In the genomic region with DNA sequence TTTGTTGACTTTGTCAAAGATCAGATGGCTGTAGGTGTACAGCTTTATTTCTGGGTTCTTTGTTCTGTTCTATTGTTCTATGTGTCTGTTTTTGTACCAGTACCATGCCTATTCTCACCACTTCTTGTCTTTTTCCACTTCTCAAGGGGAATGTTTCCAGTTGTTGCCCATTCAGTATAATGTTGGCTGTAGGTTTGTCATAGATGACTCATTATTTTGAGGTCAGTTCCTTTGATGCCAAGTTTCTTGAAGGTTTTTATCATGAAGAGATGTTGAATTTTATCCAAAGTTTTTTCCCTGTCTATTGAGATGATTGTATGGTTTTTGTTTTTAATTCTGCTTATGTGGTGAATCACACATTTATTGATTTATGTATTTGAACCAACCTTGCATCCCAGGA, we compare ENCODE assay signal across 26 cellular contexts.
DNase-seq lines count a peak whose midpoint lies in the region; ATAC-seq, FAIRE-seq and TF ChIP-seq lines count a peak whose summit lies in the region.
"Had no signal": no experiment of that assay in that cellular context is flagged by ENCODE, and none has a peak within 500 bp of the region (broad histone marks: within the 10 kb centered on the region; RNA-seq: fewer than 3 reads in every experiment).

No MANE protein-coding gene starts in this region.

- no peak overlapping the region for H3K27ac ChIP-seq in A549
- H3K27ac ChIP-seq: SK-N-MC had no signal

- FAIRE-seq in A549 (lab: Jason Lieb, UNC): peak; percentile 82
- FAIRE-seq: GM12892, GM19239, HTR-8/SVneo, K562 had no signal

- no peak overlapping the region for H3K27ac Mint-ChIP-seq in activated T-helper 17 cell treated with anti-CD3 and anti-CD28 coated beads, Interleukin-2, amount 50 U/mL, for 72 hours
- H3K27ac Mint-ChIP-seq: CD4-positive, alpha-beta memory T cell had no signal

- H3K4me3 ChIP-seq in A549 (no peak overlapping the region), astrocyte of the cerebellum (ENCODE audit: low read depth, low read length) (no peak overlapping the region)
- H3K4me3 ChIP-seq: K562, MG63, SK-N-MC had no signal

- H3K4me3 Mint-ChIP-seq in activated T-helper 17 cell treated with anti-CD3 and anti-CD28 coated beads, Interleukin-2, amount 50 U/mL, for 72 hours: no peak overlapping the region
- H3K4me3 Mint-ChIP-seq: CD4-positive, alpha-beta memory T cell had no signal

- ATAC-seq in A549: no peak
- no peak for ATAC-seq in activated T-helper 17 cell treated with anti-CD3 and anti-CD28 coated beads, Interleukin-2, amount 50 U/mL, for 72 hours (replicated peaks)
- ATAC-seq: HCT116, K562 had no signal

- H3K9me3 Mint-ChIP-seq in activated T-helper 17 cell treated with anti-CD3 and anti-CD28 coated beads, Interleukin-2, amount 50 U/mL, for 72 hours: peaks cover 4% of the 10 kb centered on the region

- TF ChIP-seq RAD21 in A549 (conservative IDR thresholded peaks at IDR 0.05 in 1 of 2, IDR thresholded peaks at IDR 0.05 in 1 of 2): no peak

- H3K4me1 ChIP-seq in A549: no peaks in the 10 kb centered on the region

- no peaks in the 10 kb centered on the region for H3K36me3 Mint-ChIP-seq in activated T-helper 17 cell treated with anti-CD3 and anti-CD28 coated beads, Interleukin-2, amount 50 U/mL, for 72 hours (ENCODE audit: low read depth)
- H3K36me3 Mint-ChIP-seq: CD4-positive, alpha-beta memory T cell had no signal

- POLR2A ChIA-PET in A549 (lab: Yijun Ruan, JAX): no interaction called here

- no peaks in the 10 kb centered on the region for H3K4me1 Mint-ChIP-seq in activated T-helper 17 cell treated with anti-CD3 and anti-CD28 coated beads, Interleukin-2, amount 50 U/mL, for 72 hours
- H3K4me1 Mint-ChIP-seq: CD4-positive, alpha-beta memory T cell had no signal

- CTCF ChIA-PET in A549 (lab: Yijun Ruan, JAX): interaction anchor here (1.0 kb wide), 1 partner anchor 18 kb away, joined by 3 read pairs; no protein-coding TSS in a partner anchor

- TF ChIP-seq CTCF in A549 (IDR thresholded peaks at IDR 0.05) (no peak), astrocyte of the cerebellum (IDR thresholded peaks at IDR 0.05; ENCODE audit: low read depth, low read length, missing control alignments) (no peak)

- in situ Hi-C loops in astrocyte of the cerebellum (cut with HindIII; ENCODE audit: low sequenced_read_pairs): no loop called here

- TF ChIP-seq POLR2A in A549 (IDR thresholded peaks at IDR 0.05; ENCODE audit: low read length): no peak

- TF ChIP-seq EP300 in A549 (IDR thresholded peaks at IDR 0.05): no peak

- peaks cover 25% of the 10 kb centered on the region for H3K27me3 Mint-ChIP-seq in activated T-helper 17 cell treated with anti-CD3 and anti-CD28 coated beads, Interleukin-2, amount 50 U/mL, for 72 hours

- no peak overlapping the region for H3K4me2 ChIP-seq in A549

- no peaks in the 10 kb centered on the region for H3K9me3 ChIP-seq in A549
- H3K9me3 ChIP-seq: MG63 had no signal

- no peak for DNase-seq in A549 (ENCODE audit: low read depth in 1 of 2, low spot score in 1 of 2)
- peak; percentile 36 for DNase-seq in M059J (ENCODE audit: low read depth)
- peak; percentile 11 for DNase-seq in astrocyte of the cerebellum (ENCODE audit: low read depth)
- peak; percentile 58 for DNase-seq in kidney tubule cell (ENCODE audit: low spot score)
- no peak for DNase-seq in SIG-M5 (lab: John Stamatoyannopoulos, UW)
- no peak for DNase-seq in GDM1 (lab: John Stamatoyannopoulos, UW)
- DNase-seq: C1 segment of cervical spinal cord; CD4-positive, alpha-beta memory T cell; COR-L47; DMS79; Kasumi-1; MG63; NCI-H1105 treated with DMSO at 0.1 percent for 48 hours; NCI-H146; NCI-H1930; NCI-H2107; NCI-H524; NCI-H774; SHP77 treated with DMSO at 0.1 percent for 48 hours had no signal

TF ChIP-seq in A549, 52 proteins besides CTCF, POLR2A, EP300 and RAD21:
- TF ChIP-seq FOSL2 (IDR thresholded peaks at IDR 0.05) (no peak), FOSL2 (CRISPR knock-in tag; IDR thresholded peaks at IDR 0.05) (peak; percentile 33; the same call in 1 of the 2 replicates), CHD4 (IDR thresholded peaks at IDR 0.05; ENCODE audit: borderline replicate concordance) (no peak)

Comparison
In these comparisons a context has a peak if more than half of its experiments do, and no peak if none do; other contexts are left out.
1. DNase-seq: peak in M059J (single experiment), astrocyte of the cerebellum (single experiment) and kidney tubule cell (single experiment); none in A549 (0 of 2), SIG-M5 (single experiment) and GDM1 (single experiment).